Comparison of ENCODE assay signal across 10 cellular contexts in genomic region chr11:6746626-6747025, GRCh38. TPM values are rescaled to one million over a fixed set of nuclear protein-coding genes. Genes with fewer than 3 reads are reported as not detected.
A peak's percentile ranks its signal among the peaks of the same experiment; 100 is the strongest.
DNase-seq lines count a peak whose midpoint lies in the region; ATAC-seq and TF ChIP-seq lines count a peak whose summit lies in the region.
"Had no signal": no experiment of that assay in that cellular context is flagged by ENCODE, and none has a peak within 500 bp of the region (broad histone marks: within the 10 kb centered on the region; RNA-seq: fewer than 3 reads in every experiment).

No MANE protein-coding gene starts in this region.

- no peaks in the 10 kb centered on the region for H3K27me3 Mint-ChIP-seq in CD4-positive, alpha-beta memory T cell

- no peaks in the 10 kb centered on the region for H3K9me3 Mint-ChIP-seq in CD4-positive, alpha-beta memory T cell
- H3K9me3 Mint-ChIP-seq: neural progenitor cell had no signal

- ATAC-seq in GM19351 (IDR thresholded peaks at IDR 0.05; ENCODE audit: unreplicated experiment): peak; percentile 13
- ATAC-seq in psoas muscle: no peak
- ATAC-seq in HG03571 (IDR thresholded peaks at IDR 0.05; ENCODE audit: unreplicated experiment): no peak
- ATAC-seq in GM18870 (IDR thresholded peaks at IDR 0.05; ENCODE audit: unreplicated experiment): no peak

- CTCF ChIA-PET in CD4-positive, alpha-beta memory T cell (lab: Charles Lee; ENCODE audit: partially characterized antibody): interaction anchor here (1.1 to 18.3 kb wide), 11 partner anchors 6 to 333 kb away, joined by 3 to 730 read pairs (median 6); partner anchors contain the start of genes ILK, MRPL17, RRP8 and TPP1

- peak overlapping the region; percentile 60 to 75 for H3K4me3 ChIP-seq in CD4-positive, alpha-beta memory T cell (ENCODE audit: low read length in 2 of 2)
- H3K4me3 ChIP-seq in psoas muscle: peak overlapping the region; percentile 52
- H3K4me3 ChIP-seq: neural progenitor cell, PC-9 had no signal

- peak in 1 of 5 donors; percentile 35 for DNase-seq in CD4-positive, alpha-beta memory T cell
- no peak for DNase-seq in caudate nucleus (lab: John Stamatoyannopoulos, UW)
- no peak for DNase-seq in psoas muscle
- DNase-seq in dermis blood vessel endothelial cell: no peak
- no peak for DNase-seq in occipital lobe (lab: John Stamatoyannopoulos, UW)
- DNase-seq: PC-9 had no signal

- no peak overlapping the region for H3K27ac Mint-ChIP-seq in CD4-positive, alpha-beta memory T cell
- H3K27ac Mint-ChIP-seq: neural progenitor cell had no signal

- H3K4me1 Mint-ChIP-seq in CD4-positive, alpha-beta memory T cell: peaks cover 29 to 38% (median 33%) of the 10 kb centered on the region in 4 donors

- H3K9me3 ChIP-seq in CD4-positive, alpha-beta memory T cell (ENCODE audit: control insufficient read depth in 1 of 2, low read length in 2 of 2): no peaks in the 10 kb centered on the region
- H3K9me3 ChIP-seq in psoas muscle: no peaks in the 10 kb centered on the region

- 65 to 76% (median 68%) methylated on average over 1 of the region's 1 CpG for WGBS in psoas muscle, 3 donors

- H3K36me3 ChIP-seq in CD4-positive, alpha-beta memory T cell (ENCODE audit: insufficient read depth, low read length): no peaks in the 10 kb centered on the region
- no peaks in the 10 kb centered on the region for H3K36me3 ChIP-seq in psoas muscle (ENCODE audit: insufficient read depth in 1 of 2, low read depth in 1 of 2)
- H3K36me3 ChIP-seq: neural progenitor cell had no signal

- H3K36me3 Mint-ChIP-seq in CD4-positive, alpha-beta memory T cell: peaks cover 12 to 22% of the 10 kb centered on the region in 2 donors
- H3K36me3 Mint-ChIP-seq: neural progenitor cell had no signal

- H3K4me1 ChIP-seq in CD4-positive, alpha-beta memory T cell (ENCODE audit: insufficient read depth, low read length): peaks cover 47% of the 10 kb centered on the region
- no peaks in the 10 kb centered on the region for H3K4me1 ChIP-seq in psoas muscle
- H3K4me1 ChIP-seq: neural progenitor cell had no signal

- intact Hi-C loops in CD4-positive, alpha-beta memory T cell (cut with micrococcal nuclease): loop anchor here (1.0 to 2.0 kb wide), 3 partner anchors 8 to 134 kb away; partner anchors contain the start of gene TAF10
- intact Hi-C loops in psoas muscle (cut with DNase I): no loop called here

- peak overlapping the region; percentile 79 for H3K27ac ChIP-seq in CD4-positive, alpha-beta memory T cell (ENCODE audit: low read depth, low read length)
- H3K27ac ChIP-seq in caudate nucleus (ENCODE audit: low read depth, low read length): peak overlapping the region; percentile 23
- peak overlapping the region; percentile 70 for H3K27ac ChIP-seq in psoas muscle
- H3K27ac ChIP-seq: neural progenitor cell, PC-9 had no signal

- H3K27me3 ChIP-seq in CD4-positive, alpha-beta memory T cell (ENCODE audit: insufficient read depth, low read length): no peaks in the 10 kb centered on the region
- no peaks in the 10 kb centered on the region for H3K27me3 ChIP-seq in psoas muscle (ENCODE audit: insufficient read depth in 3 of 3, low read length in 2 of 3)
- H3K27me3 ChIP-seq: neural progenitor cell had no signal

- POLR2A ChIA-PET in CD4-positive, alpha-beta memory T cell (lab: Charles Lee; ENCODE audit: partially characterized antibody): interaction anchor here (0.7 to 5.0 kb wide), 16 partner anchors 9 to 356 kb away, joined by 3 to 82 read pairs (median 4); partner anchors contain the start of genes SMPD1, TAF10, TPP1 and TRIM3

- H3K4me3 Mint-ChIP-seq in CD4-positive, alpha-beta memory T cell: no peak overlapping the region
- H3K4me3 Mint-ChIP-seq: neural progenitor cell had no signal

- no peak for TF ChIP-seq CTCF in psoas muscle (IDR thresholded peaks at IDR 0.05)

RNA-seq across cellular contexts. Expression of gene OR2AG2, which starts 25.1 kb away (rescaled TPM):
- not detected for total RNA-seq in CD4-positive, alpha-beta memory T cell
- not detected for polyA plus RNA-seq in CD4-positive, alpha-beta memory T cell
- total RNA-seq in psoas muscle (not detected), dermis blood vessel endothelial cell (not detected in 2 replicates), occipital lobe (0.47 TPM)
- under 1 TPM in 1 of 3 donors, not detected in 2; 0.01 TPM for polyA plus RNA-seq in psoas muscle

RNA-seq across cellular contexts. Expression of gene OR2AG1, which starts 36.2 kb away (rescaled TPM):
- total RNA-seq in CD4-positive, alpha-beta memory T cell: not detected
- not detected for polyA plus RNA-seq in CD4-positive, alpha-beta memory T cell
- total RNA-seq in psoas muscle (not detected), dermis blood vessel endothelial cell (not detected in 2 replicates), occipital lobe (not detected)
- not detected for polyA plus RNA-seq in psoas muscle
- total RNA-seq: PC-9 had no signal

RNA-seq across cellular contexts. Expression of gene OR6A2, which starts 52.9 kb away (rescaled TPM):
- not detected for total RNA-seq in CD4-positive, alpha-beta memory T cell
- not detected for polyA plus RNA-seq in CD4-positive, alpha-beta memory T cell
- not detected for total RNA-seq in psoas muscle
- polyA plus RNA-seq in psoas muscle: not detected
- total RNA-seq in dermis blood vessel endothelial cell: 0.05 and 0.17 TPM in 2 replicates
- total RNA-seq in occipital lobe: 0.47 TPM

Comparison
In these comparisons a context has a peak if more than half of its experiments do, and no peak if none do; other contexts are left out.
1. H3K27ac ChIP-seq: peak in every context shown above with its lines; median percentile 79 in CD4-positive, alpha-beta memory T cell; 70 in psoas muscle; 23 in caudate nucleus.